ENCODE assay signal across 12 cellular contexts in genomic region chr6:33018418-33018817, GRCh38. TPM values are rescaled to one million over a fixed set of nuclear protein-coding genes. Genes with fewer than 3 reads are reported as not detected.
A peak's percentile ranks its signal among the peaks of the same experiment; 100 is the strongest.
DNase-seq lines count a peak whose midpoint lies in the region; ATAC-seq and TF ChIP-seq lines count a peak whose summit lies in the region.
"Had no signal": no experiment of that assay in that cellular context is flagged by ENCODE, and none has a peak within 500 bp of the region (broad histone marks: within the 10 kb centered on the region; RNA-seq: fewer than 3 reads in every experiment).

No MANE protein-coding gene starts in this region.

- H3K27ac Mint-ChIP-seq in CD4-positive, alpha-beta memory T cell, result peak overlapping the region in 4 of 7 donors; percentile 1 to 75 (median 2)
- H3K27ac Mint-ChIP-seq in effector memory CD8-positive, alpha-beta T cell, result peak overlapping the region; percentile 84 to 86

- no peak for ATAC-seq in effector memory CD8-positive, alpha-beta T cell (replicated peaks)
- no peak for ATAC-seq in SK-N-SH treated with all-trans-retinoic acid at 6 μM for 48 hours
- no peak for ATAC-seq in sciatic nerve
- no peak for ATAC-seq in HG03460 (IDR thresholded peaks at IDR 0.05; ENCODE audit: unreplicated experiment)
- ATAC-seq in HG02884 (IDR thresholded peaks at IDR 0.05; ENCODE audit: unreplicated experiment), result no peak
- ATAC-seq: Panc1 had no signal

- no peak overlapping the region for H3K27ac ChIP-seq in CD4-positive, alpha-beta memory T cell (ENCODE audit: low read depth, low read length)
- H3K27ac ChIP-seq in MM.1S (ENCODE audit: low read length) (no peak overlapping the region), sigmoid colon (peak overlapping the region; percentile 69 to 78 (median 73))

- no peaks in the 10 kb centered on the region for H3K9me3 Mint-ChIP-seq in CD4-positive, alpha-beta memory T cell
- no peaks in the 10 kb centered on the region for H3K9me3 Mint-ChIP-seq in effector memory CD8-positive, alpha-beta T cell

- H3K36me3 ChIP-seq in CD4-positive, alpha-beta memory T cell (ENCODE audit: insufficient read depth, low read length), result no peaks in the 10 kb centered on the region
- H3K36me3 ChIP-seq in MM.1S (replicated peaks; ENCODE audit: insufficient read depth, low read length), result no peaks in the 10 kb centered on the region
- no peaks in the 10 kb centered on the region for H3K36me3 ChIP-seq in sigmoid colon

- H3K4me1 ChIP-seq in CD4-positive, alpha-beta memory T cell (ENCODE audit: insufficient read depth, low read length), result peaks cover 24% of the 10 kb centered on the region
- H3K4me1 ChIP-seq in MM.1S (ENCODE audit: low read length) (0 out of 2 replicates have a peak, but pooled peaks cover 4% of the 10 kb centered on the region), sigmoid colon (peaks cover 0 to 19% (median 14%) of the 10 kb centered on the region in 4 donors)

- TF ChIP-seq CTCF in MM.1S (IDR thresholded peaks at IDR 0.05; ENCODE audit: low read length) (no peak), sigmoid colon (IDR thresholded peaks at IDR 0.05) (no peak)

- peak overlapping the region in 3 of 8 donors; percentile 2 to 57 (median 29) for H3K4me3 Mint-ChIP-seq in CD4-positive, alpha-beta memory T cell
- H3K4me3 Mint-ChIP-seq in effector memory CD8-positive, alpha-beta T cell, result peak overlapping the region in 1 of 2 donors; percentile 77

- no peaks in the 10 kb centered on the region for H3K9me3 ChIP-seq in CD4-positive, alpha-beta memory T cell (ENCODE audit: control insufficient read depth in 1 of 2, low read length in 2 of 2)
- H3K9me3 ChIP-seq in MM.1S (replicated peaks; ENCODE audit: insufficient read depth, low read length) (no peaks in the 10 kb centered on the region), sigmoid colon (no peaks in the 10 kb centered on the region)

- CTCF ChIA-PET in CD4-positive, alpha-beta memory T cell (lab: Charles Lee; ENCODE audit: partially characterized antibody), result interaction anchor here (1.3 to 9.4 kb wide), 6 partner anchors 34 to 230 kb away, joined by 3 to 108 read pairs (median 4); partner anchors contain the start of gene HLA-DPB1

- no peaks in the 10 kb centered on the region for H4K20me1 ChIP-seq in MM.1S (ENCODE audit: insufficient read depth, low read length)

- intact Hi-C loops in CD4-positive, alpha-beta memory T cell (cut with micrococcal nuclease), result loop anchor here (5.0 kb wide), 1 partner anchor 54 kb away; the partner anchor contains the start of gene HLA-DPA1
- intact Hi-C loops in sigmoid colon (cut with DNase I) (loop anchor here (5.0 kb wide), 1 partner anchor 144 kb away; no protein-coding TSS in a partner anchor), sciatic nerve (cut with DNase I) (loop anchor here (10.0 kb wide), 1 partner anchor 226 kb away; no protein-coding TSS in a partner anchor)

- POLR2A ChIA-PET in CD4-positive, alpha-beta memory T cell (lab: Charles Lee; ENCODE audit: partially characterized antibody), result interaction anchor here (1.2 to 1.7 kb wide), 3 partner anchors 46 to 230 kb away, joined by 3 to 5 read pairs (median 5); partner anchors contain the start of gene HLA-DPB1

- peaks cover 11% of the 10 kb centered on the region for H3K27me3 ChIP-seq in CD4-positive, alpha-beta memory T cell (ENCODE audit: insufficient read depth, low read length)
- H3K27me3 ChIP-seq in MM.1S (replicated peaks; ENCODE audit: insufficient read depth, low read length), result peaks cover 29% of the 10 kb centered on the region; the same call in 1 of the 2 replicates
- peaks cover 0 to 12% (median 9%) of the 10 kb centered on the region in 3 donors for H3K27me3 ChIP-seq in sigmoid colon

- TF ChIP-seq POLR2A in sigmoid colon (IDR thresholded peaks at IDR 0.05), result no peak

- H3K4me3 ChIP-seq in CD4-positive, alpha-beta memory T cell (ENCODE audit: low read length in 2 of 2), result no peak overlapping the region
- H3K4me3 ChIP-seq in MM.1S (ENCODE audit: low read length) (peak overlapping the region; percentile 41), sigmoid colon (peak overlapping the region in 2 of 4 donors; percentile 20 to 35)

- no peaks in the 10 kb centered on the region for H3K36me3 Mint-ChIP-seq in CD4-positive, alpha-beta memory T cell
- H3K36me3 Mint-ChIP-seq in effector memory CD8-positive, alpha-beta T cell (ENCODE audit: insufficient read depth), result no peaks in the 10 kb centered on the region

- H3K4me1 Mint-ChIP-seq in CD4-positive, alpha-beta memory T cell, result peaks cover 0 to 22% (median 20%) of the 10 kb centered on the region in 4 donors
- peaks cover 23 to 32% of the 10 kb centered on the region in 2 donors for H3K4me1 Mint-ChIP-seq in effector memory CD8-positive, alpha-beta T cell (ENCODE audit: low read depth in 2 of 2)

- H3K79me2 ChIP-seq in MM.1S (ENCODE audit: low read length), result no peaks in the 10 kb centered on the region

- no peaks in the 10 kb centered on the region for H3K9me2 ChIP-seq in MM.1S (replicated peaks; ENCODE audit: insufficient read depth, low read length)

- H3K27me3 Mint-ChIP-seq in CD4-positive, alpha-beta memory T cell, result peaks cover 4 to 10% of the 10 kb centered on the region in 2 donors
- peaks cover 0 to 6% of the 10 kb centered on the region in 2 donors for H3K27me3 Mint-ChIP-seq in effector memory CD8-positive, alpha-beta T cell

- no peaks in the 10 kb centered on the region for H3F3A ChIP-seq in MM.1S (ENCODE audit: insufficient read depth, low read length)

- peak overlapping the region; percentile 81; the same call in 1 of the 2 replicates for H3K4me2 ChIP-seq in MM.1S (ENCODE audit: low read depth, low read length)

- no peak for TF ChIP-seq EP300 in sigmoid colon (IDR thresholded peaks at IDR 0.05)

- no peak overlapping the region for H3K9ac ChIP-seq in MM.1S (ENCODE audit: low read length)

- no peak overlapping the region for H2AFZ ChIP-seq in MM.1S (ENCODE audit: low read length)

- no peak for DNase-seq in CD4-positive, alpha-beta memory T cell
- DNase-seq in MM.1S, result no peak
- no peak for DNase-seq in effector memory CD8-positive, alpha-beta T cell
- no peak for DNase-seq in sigmoid colon
- no peak for DNase-seq in sciatic nerve (ENCODE audit: low spot score)
- DNase-seq: NCI-H2171 treated with DMSO at 0.1 percent for 48 hours had no signal

TF ChIP-seq in SK-N-SH treated with all-trans-retinoic acid at 6 μM for 48 hours, 23 proteins besides CTCF, POLR2A, EP300 and RAD21 (continues in another document):
- no peak for TF ChIP-seq ZFP30 (CRISPR knock-in tag; IDR thresholded peaks at IDR 0.05)
- TF ChIP-seq POU6F1 (CRISPR knock-in tag; IDR thresholded peaks at IDR 0.05; ENCODE audit: borderline replicate concordance, low read depth), result no peak
- TF ChIP-seq SNAI2 (CRISPR knock-in tag; IDR thresholded peaks at IDR 0.05), result no peak
- no peak for TF ChIP-seq TSHZ2 (CRISPR knock-in tag; IDR thresholded peaks at IDR 0.05)

RNA-seq across cellular contexts. Expression of gene HLA-DOA, which starts 9.0 kb away (rescaled TPM):
- total RNA-seq in CD4-positive, alpha-beta memory T cell, result 1 to 10 TPM in 1 of 2 experiments, under 1 TPM in 1; 0.69 to 1.4 TPM
- polyA plus RNA-seq in CD4-positive, alpha-beta memory T cell, result 1 to 10 TPM in 1 of 2 donors, not detected in 1; 1.8 TPM
- 1 to 10 TPM; 1.5 to 3.0 (median 2.3) TPM for total RNA-seq in sigmoid colon
- polyA plus RNA-seq in sigmoid colon, result 10 to 100 TPM in 1 of 3 donors, 1 to 10 TPM in 2; 1.8 to 42.0 (median 6.5) TPM
- 9.7 TPM for total RNA-seq in sciatic nerve
- total RNA-seq: chondrocyte, lung microvascular endothelial cell had no signal

RNA-seq across cellular contexts. Expression of gene BRD2, which starts 50.0 kb away (rescaled TPM):
- 100 to 1,000 TPM; 375 to 378 TPM for total RNA-seq in CD4-positive, alpha-beta memory T cell
- 10 to 100 TPM; 13.7 to 87.8 TPM for polyA plus RNA-seq in CD4-positive, alpha-beta memory T cell
- total RNA-seq in sigmoid colon, result 100 to 1,000 TPM in 1 of 4 donors, 10 to 100 TPM in 3; 82.4 to 116 (median 87.7) TPM
- polyA plus RNA-seq in sigmoid colon, result 100 to 1,000 TPM in 1 of 3 donors, 10 to 100 TPM in 2; 60.6 to 135 (median 69.7) TPM
- 188 TPM for total RNA-seq in sciatic nerve

RNA-seq across cellular contexts. Expression of gene HLA-DPA1, which starts 55.0 kb away (rescaled TPM):
- total RNA-seq in CD4-positive, alpha-beta memory T cell, result 10 to 100 TPM; 17.0 to 18.2 TPM
- polyA plus RNA-seq in CD4-positive, alpha-beta memory T cell, result 10 to 100 TPM; 40.0 to 41.6 TPM
- total RNA-seq in sigmoid colon (10 to 100 TPM; 29.9 to 64.3 (median 46.2) TPM), sciatic nerve (141 TPM)
- 100 to 1,000 TPM in 2 of 3 donors, 10 to 100 TPM in 1; 49.2 to 210 (median 197) TPM for polyA plus RNA-seq in sigmoid colon

RNA-seq across cellular contexts. Expression of gene HLA-DPB1, which starts 57.4 kb away (rescaled TPM):
- total RNA-seq in CD4-positive, alpha-beta memory T cell, result 10 to 100 TPM; 14.5 to 17.2 TPM
- polyA plus RNA-seq in CD4-positive, alpha-beta memory T cell, result 10 to 100 TPM; 50.5 to 76.9 TPM
- total RNA-seq in sigmoid colon, result 10 to 100 TPM; 39.2 to 62.4 (median 42.0) TPM
- polyA plus RNA-seq in sigmoid colon, result 100 to 1,000 TPM in 2 of 3 donors, 10 to 100 TPM in 1; 90.7 to 359 (median 180) TPM
- 138 TPM for total RNA-seq in sciatic nerve

Comparison
In these comparisons a context has a peak if more than half of its experiments do, and no peak if none do; other contexts are left out.
1. H3K27ac ChIP-seq: peak in sigmoid colon (4 of 4); none in CD4-positive, alpha-beta memory T cell (single experiment) and MM.1S (single experiment).